Comparison of ENCODE assay signal across 17 cellular contexts in the genomic region with DNA sequence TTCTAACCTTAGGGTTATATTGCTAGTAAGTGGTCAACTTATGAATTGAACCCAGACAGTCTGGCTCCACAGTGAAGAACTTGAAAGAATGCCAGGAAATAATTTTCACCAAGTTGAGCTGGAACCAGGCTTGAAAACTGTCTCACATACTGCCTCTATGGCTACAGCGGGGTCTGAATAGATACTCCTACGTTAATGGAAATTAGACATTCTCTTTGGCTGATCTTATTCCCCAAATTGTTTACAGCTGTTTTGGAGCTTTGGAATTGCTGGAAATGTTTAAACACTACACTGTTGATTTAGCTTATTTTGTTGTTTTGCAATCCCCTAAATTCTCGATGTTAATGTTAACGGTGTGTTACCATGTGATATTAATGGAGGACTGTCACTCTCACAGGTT.
DNase-seq lines count a peak whose midpoint lies in the region; ATAC-seq and TF ChIP-seq lines count a peak whose summit lies in the region.
"Had no signal": no experiment of that assay in that cellular context is flagged by ENCODE, and none has a peak within 500 bp of the region (broad histone marks: within the 10 kb centered on the region; RNA-seq: fewer than 3 reads in every experiment).

No MANE protein-coding gene starts in this region.

- intact Hi-C loops in natural killer cell (cut with micrococcal nuclease): no loop called here

- H3K4me3 ChIP-seq in DND-41 (ENCODE audit: low read depth in 1 of 2, low read length in 2 of 2) (no peak overlapping the region), hepatocyte (no peak overlapping the region)

- H2AFZ ChIP-seq in DND-41 (ENCODE audit: low read depth, low read length): no peak overlapping the region
- no peak overlapping the region for H2AFZ ChIP-seq in hepatocyte
- H2AFZ ChIP-seq: GM23338 had no signal

- H3K4me2 ChIP-seq in DND-41 (ENCODE audit: insufficient read depth, low read length) (no peak overlapping the region; the same call in 1 of the 2 replicates), hepatocyte (no peak overlapping the region)

- H3K9me3 ChIP-seq in DND-41 (ENCODE audit: insufficient read depth, low read length, severe bottlenecking) (peaks cover 2% of the 10 kb centered on the region), hepatocyte (ENCODE audit: low read depth) (no peaks in the 10 kb centered on the region)

- no peak overlapping the region for H3K27ac Mint-ChIP-seq in natural killer cell
- H3K27ac Mint-ChIP-seq: IgD-negative memory B cell had no signal

- no peaks in the 10 kb centered on the region for H3K36me3 Mint-ChIP-seq in natural killer cell
- H3K36me3 Mint-ChIP-seq: IgD-negative memory B cell had no signal

- H3K36me3 ChIP-seq in DND-41 (ENCODE audit: insufficient read depth, low read length) (no peaks in the 10 kb centered on the region), hepatocyte (replicated peaks; ENCODE audit: insufficient read depth, low read depth) (no peaks in the 10 kb centered on the region)

- H3K9ac ChIP-seq in DND-41 (ENCODE audit: low read depth, low read length): no peak overlapping the region

- no peak overlapping the region for H3K4me3 Mint-ChIP-seq in natural killer cell
- H3K4me3 Mint-ChIP-seq: IgD-negative memory B cell had no signal

- H4K20me1 ChIP-seq in DND-41 (ENCODE audit: insufficient read depth, low read length) (no peaks in the 10 kb centered on the region), hepatocyte (ENCODE audit: insufficient read depth, poor library complexity, severe bottlenecking) (peaks cover 8% of the 10 kb centered on the region)

- no peaks in the 10 kb centered on the region for H3K4me1 Mint-ChIP-seq in natural killer cell

- 69% methylated on average over 4 of the region's 4 CpGs for WGBS in hepatocyte (ENCODE audit: low lambda C conversion rate, missing lambda C conversion rate)

- no peaks in the 10 kb centered on the region for H3K9me2 ChIP-seq in hepatocyte (replicated peaks; ENCODE audit: insufficient read depth)

- peaks cover 14 to 20% of the 10 kb centered on the region in 2 donors for H3K9me3 Mint-ChIP-seq in natural killer cell

- peaks cover 29% of the 10 kb centered on the region for H3K79me2 ChIP-seq in DND-41 (ENCODE audit: insufficient read depth, low read length)
- peaks cover 2% of the 10 kb centered on the region for H3K79me2 ChIP-seq in hepatocyte

- DNase-seq in AG09319 (ENCODE audit: extremely low read depth, low read depth): peak; percentile 69
- DNase-seq in DND-41: no peak
- DNase-seq in dedifferentiated amniotic fluid mesenchymal stem cell (ENCODE audit: extremely low spot score): peak; percentile 28
- DNase-seq in hepatocyte (ENCODE audit: low spot score): peak; percentile 4
- no peak for DNase-seq in mucosa of gallbladder (ENCODE audit: low spot score)
- no peak for DNase-seq in NCI-H524 treated with DMSO at 0.1 percent for 48 hours (lab: John Stamatoyannopoulos, UW)
- DNase-seq in natural killer cell: no peak
- DNase-seq: C1 segment of cervical spinal cord; DMS53; MV-4-11; NCI-H146; NCI-H345; NCI-H69; NK-92 treated with Interleukin-12 subunit alpha and Interleukin-12 subunit beta, amount 100 ng/mL, for 24 hours; PC-3 had no signal

- no peaks in the 10 kb centered on the region for H3K27me3 Mint-ChIP-seq in natural killer cell (ENCODE audit: low read depth in 2 of 2)
- H3K27me3 Mint-ChIP-seq: IgD-negative memory B cell had no signal

- H3K27me3 ChIP-seq in DND-41 (ENCODE audit: insufficient read depth, low read length, poor library complexity): no peaks in the 10 kb centered on the region
- no peaks in the 10 kb centered on the region for H3K27me3 ChIP-seq in hepatocyte

- ATAC-seq in DND-41 (ENCODE audit: insufficient read depth, low read depth) (no peak), natural killer cell (no peak)
- ATAC-seq: PC-3 had no signal

- H3K4me1 ChIP-seq in DND-41 (ENCODE audit: insufficient read depth, low read length) (peaks cover 86% of the 10 kb centered on the region), hepatocyte (ENCODE audit: insufficient read depth) (no peaks in the 10 kb centered on the region)

- no peak for TF ChIP-seq CTCF in AG09319 (IDR thresholded peaks at IDR 0.05; ENCODE audit: low read depth, low read length)
- no peak for TF ChIP-seq CTCF in DND-41 (IDR thresholded peaks at IDR 0.05; ENCODE audit: borderline replicate concordance, extremely low read depth, low read length, poor library complexity, severe bottlenecking)
- TF ChIP-seq CTCF in hepatocyte (IDR thresholded peaks at IDR 0.05; ENCODE audit: poor library complexity): no peak
- TF ChIP-seq CTCF in natural killer cell (IDR thresholded peaks at IDR 0.05): no peak

- H3K27ac ChIP-seq in DND-41 (ENCODE audit: low read length): peak overlapping the region; percentile 39
- no peak overlapping the region for H3K27ac ChIP-seq in hepatocyte

Comparison
In these comparisons a context has a peak if more than half of its experiments do, and no peak if none do; other contexts are left out.
1. DNase-seq: peak in AG09319 (single experiment), dedifferentiated amniotic fluid mesenchymal stem cell (single experiment) and hepatocyte (single experiment); none in DND-41 (single experiment), mucosa of gallbladder (single experiment), NCI-H524 treated with DMSO at 0.1 percent for 48 hours (single experiment) and natural killer cell (single experiment).